Comparison of ENCODE assay signal across 1 cellular context in the genomic region with DNA sequence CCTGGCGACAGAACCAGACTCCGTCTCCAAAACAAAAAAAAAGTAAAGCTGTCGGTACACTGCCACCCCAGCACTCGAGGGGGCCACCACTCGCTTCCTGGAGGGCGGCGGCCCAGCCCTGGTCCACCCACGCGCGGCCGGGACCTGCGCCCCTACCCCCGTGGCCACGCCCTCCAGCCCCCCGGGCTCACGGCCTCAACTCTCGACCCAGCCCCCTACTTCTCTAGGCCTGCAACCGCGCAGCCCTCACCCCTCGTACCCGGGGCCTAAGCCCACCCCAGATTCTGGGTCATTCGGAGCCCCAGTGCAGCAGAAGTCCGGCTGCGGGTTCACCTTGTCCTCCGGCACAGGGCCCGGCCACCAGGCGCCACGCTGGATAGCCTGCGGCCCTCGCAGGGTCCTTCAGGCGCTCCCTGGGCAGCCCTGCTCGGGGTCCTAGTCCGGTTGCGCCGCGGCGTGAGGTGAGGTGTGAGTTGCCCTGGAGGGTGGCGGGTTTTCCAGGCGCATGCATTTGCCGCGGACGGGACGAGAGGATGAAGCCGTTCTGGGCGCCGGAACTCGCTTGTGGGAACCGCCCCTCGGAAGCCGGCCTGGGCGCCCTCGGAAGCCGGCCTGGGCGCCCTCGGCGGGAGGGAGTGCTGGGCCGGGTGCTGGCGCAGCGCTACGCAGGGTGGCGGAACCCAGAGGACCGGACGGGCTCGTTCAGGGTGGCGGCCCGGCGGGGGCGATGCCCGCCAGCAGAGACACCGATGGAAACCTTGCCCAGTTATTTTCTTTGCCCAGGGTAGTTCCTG.
TF ChIP-seq lines count a peak whose summit lies in the region.

NME6 (minus strand) TSS at position 348 of the 794 bp plus-strand sequence.

TF ChIP-seq in HCT116, 20 proteins besides CTCF, POLR2A, EP300 and RAD21 (continued from another document):
- TF ChIP-seq, protein P1, sequence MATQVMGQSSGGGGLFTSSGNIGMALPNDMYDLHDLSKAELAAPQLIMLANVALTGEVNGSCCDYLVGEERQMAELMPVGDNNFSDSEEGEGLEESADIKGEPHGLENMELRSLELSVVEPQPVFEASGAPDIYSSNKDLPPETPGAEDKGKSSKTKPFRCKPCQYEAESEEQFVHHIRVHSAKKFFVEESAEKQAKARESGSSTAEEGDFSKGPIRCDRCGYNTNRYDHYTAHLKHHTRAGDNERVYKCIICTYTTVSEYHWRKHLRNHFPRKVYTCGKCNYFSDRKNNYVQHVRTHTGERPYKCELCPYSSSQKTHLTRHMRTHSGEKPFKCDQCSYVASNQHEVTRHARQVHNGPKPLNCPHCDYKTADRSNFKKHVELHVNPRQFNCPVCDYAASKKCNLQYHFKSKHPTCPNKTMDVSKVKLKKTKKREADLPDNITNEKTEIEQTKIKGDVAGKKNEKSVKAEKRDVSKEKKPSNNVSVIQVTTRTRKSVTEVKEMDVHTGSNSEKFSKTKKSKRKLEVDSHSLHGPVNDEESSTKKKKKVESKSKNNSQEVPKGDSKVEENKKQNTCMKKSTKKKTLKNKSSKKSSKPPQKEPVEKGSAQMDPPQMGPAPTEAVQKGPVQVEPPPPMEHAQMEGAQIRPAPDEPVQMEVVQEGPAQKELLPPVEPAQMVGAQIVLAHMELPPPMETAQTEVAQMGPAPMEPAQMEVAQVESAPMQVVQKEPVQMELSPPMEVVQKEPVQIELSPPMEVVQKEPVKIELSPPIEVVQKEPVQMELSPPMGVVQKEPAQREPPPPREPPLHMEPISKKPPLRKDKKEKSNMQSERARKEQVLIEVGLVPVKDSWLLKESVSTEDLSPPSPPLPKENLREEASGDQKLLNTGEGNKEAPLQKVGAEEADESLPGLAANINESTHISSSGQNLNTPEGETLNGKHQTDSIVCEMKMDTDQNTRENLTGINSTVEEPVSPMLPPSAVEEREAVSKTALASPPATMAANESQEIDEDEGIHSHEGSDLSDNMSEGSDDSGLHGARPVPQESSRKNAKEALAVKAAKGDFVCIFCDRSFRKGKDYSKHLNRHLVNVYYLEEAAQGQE (IDR thresholded peaks at IDR 0.05; ENCODE audit: low read depth): no peak
- TF ChIP-seq POLR2AphosphoS5 (IDR thresholded peaks at IDR 0.05; ENCODE audit: low read depth, low read length): peak; percentile 90
- TF ChIP-seq FOSL1 (IDR thresholded peaks at IDR 0.05; ENCODE audit: low read depth): no peak
